Comparison of ENCODE assay signal across 27 cellular contexts in genomic region chr3:46993292-46993691, GRCh38. TPM values are rescaled to one million over a fixed set of nuclear protein-coding genes. Genes with fewer than 3 reads are reported as not detected.
DNase-seq lines count a peak whose midpoint lies in the region; ATAC-seq, FAIRE-seq and TF ChIP-seq lines count a peak whose summit lies in the region.
"Had no signal": no experiment of that assay in that cellular context is flagged by ENCODE, and none has a peak within 500 bp of the region (broad histone marks: within the 10 kb centered on the region; RNA-seq: fewer than 3 reads in every experiment).

No MANE protein-coding gene starts in this region.

- H3K27me3 ChIP-seq in right atrium auricular region: no peaks in the 10 kb centered on the region
- no peaks in the 10 kb centered on the region for H3K27me3 ChIP-seq in K562 (ENCODE audit: control insufficient read depth in 2 of 2, insufficient read depth in 2 of 2, low read length in 2 of 2)
- H3K27me3 ChIP-seq: BE2C, Peyer's patch, SJSA1 had no signal

- H3K36me3 ChIP-seq in right atrium auricular region: no peaks in the 10 kb centered on the region
- H3K36me3 ChIP-seq in HEK293 (ENCODE audit: control insufficient read depth in 2 of 2, insufficient read depth in 1 of 2, low read length in 2 of 2): peaks cover 0 to 46% of the 10 kb centered on the region in 2 experiments; a peak in 1 of 3 replicates
- peaks cover 94% of the 10 kb centered on the region for H3K36me3 ChIP-seq in K562 (ENCODE audit: control insufficient read depth, insufficient read depth, low read length)
- H3K36me3 ChIP-seq: BE2C, SJSA1 had no signal

- H3K4me2 ChIP-seq in K562 (ENCODE audit: insufficient read depth, low read length): no peak overlapping the region
- H3K4me2 ChIP-seq: A549 had no signal

- no peak for FAIRE-seq in K562 (lab: Jason Lieb, UNC)
- FAIRE-seq: A549, GM12891, HepG2 had no signal

- H3K9me1 ChIP-seq in K562 (ENCODE audit: control insufficient read depth, insufficient read depth, low read length): peaks cover 5% of the 10 kb centered on the region

- H3K9ac ChIP-seq in K562 (ENCODE audit: insufficient read depth in 1 of 2, low read depth in 2 of 2, low read length in 2 of 2): 0 out of 4 replicates have a peak overlapping the region, but pooled peaks of 1 of the 2 experiments have one; percentile 7
- H3K9ac ChIP-seq: GM23248 had no signal

- intact Hi-C loops in Right ventricle myocardium inferior (cut with DNase I) (no loop called here), K562 (cut with micrococcal nuclease) (loop anchor here (10.0 kb wide), 1 partner anchor 288 kb away; the partner anchor contains the start of gene TMIE)

- POLR2A ChIA-PET in HEK293 (lab: Yijun Ruan, JAX) (interaction anchor here (0.9 kb wide), 1 partner anchor 16 kb away, joined by 3 read pairs; the partner anchor contains the start of gene CCDC12), K562 (lab: Yijun Ruan, JAX) (interaction anchor here (0.6 to 1.8 kb wide), 12 partner anchors 9 to 256 kb away, joined by 3 to 7 read pairs (median 4); partner anchors contain the start of gene NBEAL2)

- H3K4me1 Mint-ChIP-seq in stimulated activated effector memory CD8-positive, alpha-beta T cell treated with anti-CD3 and anti-CD28 coated beads, Interleukin-12 subunit alpha, Interleukin-12 subunit beta, amount 100 ng/mL, for 72 hours: peaks cover 71% of the 10 kb centered on the region

- H2AFZ ChIP-seq in K562 (ENCODE audit: low read depth, low read length): no peak overlapping the region
- H2AFZ ChIP-seq: GM23248 had no signal

- H3K4me3 Mint-ChIP-seq in stimulated activated effector memory CD8-positive, alpha-beta T cell treated with anti-CD3 and anti-CD28 coated beads, Interleukin-12 subunit alpha, Interleukin-12 subunit beta, amount 100 ng/mL, for 72 hours: no peak overlapping the region
- H3K4me3 Mint-ChIP-seq: CD4-positive, alpha-beta T cell; H9 had no signal

- CTCF ChIA-PET in HEK293 (lab: Yijun Ruan, JAX): interaction anchor here (0.6 kb wide), 2 partner anchors 43 to 288 kb away, joined by 4 read pairs; no protein-coding TSS in a partner anchor
- CTCF ChIA-PET in K562 (lab: Yijun Ruan, JAX; ENCODE audit: low intra/inter-chr PET ratio): no interaction called here

- H3K4me1 ChIP-seq in right atrium auricular region: peaks cover 0 to 4% of the 10 kb centered on the region in 2 donors
- no peaks in the 10 kb centered on the region for H3K4me1 ChIP-seq in HEK293 (ENCODE audit: control insufficient read depth, insufficient read depth, low read length)
- peaks cover 17 to 58% of the 10 kb centered on the region in 2 experiments for H3K4me1 ChIP-seq in K562 (replicated peaks in 1 of 2; ENCODE audit: control insufficient read depth in 2 of 2, insufficient read depth in 2 of 2, low read length in 2 of 2)
- H3K4me1 ChIP-seq: BE2C had no signal

- H4K20me1 ChIP-seq in K562 (replicated peaks; ENCODE audit: control insufficient read depth, insufficient read depth, low read length): peaks cover 2% of the 10 kb centered on the region; the same call in 1 of the 2 replicates

- H3K36me3 Mint-ChIP-seq in stimulated activated effector memory CD8-positive, alpha-beta T cell treated with anti-CD3 and anti-CD28 coated beads, Interleukin-12 subunit alpha, Interleukin-12 subunit beta, amount 100 ng/mL, for 72 hours: peaks cover 58% of the 10 kb centered on the region

- no peak for TF ChIP-seq RAD21 in K562 (CRISPR knock-in tag; conservative IDR thresholded peaks at IDR 0.05 in 1 of 2, IDR thresholded peaks at IDR 0.05 in 1 of 2)

- H3K27ac ChIP-seq in right atrium auricular region (no peak overlapping the region), HEK293 (ENCODE audit: extremely low read depth, low read depth, low read length) (no peak overlapping the region), K562 (ENCODE audit: extremely low read depth, low read depth, low read length) (no peak overlapping the region)
- H3K27ac ChIP-seq: A549, GM23248, HL-60, Peyer's patch, SJSA1 had no signal

- H3K9me3 Mint-ChIP-seq in stimulated activated effector memory CD8-positive, alpha-beta T cell treated with anti-CD3 and anti-CD28 coated beads, Interleukin-12 subunit alpha, Interleukin-12 subunit beta, amount 100 ng/mL, for 72 hours: no peaks in the 10 kb centered on the region
- H3K9me3 Mint-ChIP-seq: CD4-positive, alpha-beta T cell; H9 had no signal

- no peaks in the 10 kb centered on the region for H3K9me3 ChIP-seq in right atrium auricular region
- H3K9me3 ChIP-seq in HEK293 (ENCODE audit: control insufficient read depth, insufficient read depth, low read depth, low read length): no peaks in the 10 kb centered on the region
- no peaks in the 10 kb centered on the region for H3K9me3 ChIP-seq in K562 (replicated peaks; ENCODE audit: control insufficient read depth, insufficient read depth, low read depth, low read length)
- H3K9me3 ChIP-seq: A549, BE2C, Peyer's patch, SJSA1 had no signal

- in situ Hi-C loops in K562 (cut with MboI): no loop called here

- no peak for ATAC-seq in Right ventricle myocardium inferior
- ATAC-seq in K562: no peak
- ATAC-seq in stimulated activated effector memory CD8-positive, alpha-beta T cell treated with anti-CD3 and anti-CD28 coated beads, Interleukin-12 subunit alpha, Interleukin-12 subunit beta, amount 100 ng/mL, for 72 hours: no peak
- no peak for ATAC-seq in GM18868 (IDR thresholded peaks at IDR 0.05; ENCODE audit: unreplicated experiment)
- ATAC-seq: A549, HepG2 had no signal

- TF ChIP-seq EP300 in K562 (IDR thresholded peaks at IDR 0.05; ENCODE audit: low read length): no peak

- 81% methylated on average over 2 of the region's 2 CpGs for WGBS in K562 (ENCODE audit: insufficient coverage, low coverage, missing lambda C conversion rate)

- peak overlapping the region; percentile 74 for H3K27ac Mint-ChIP-seq in stimulated activated effector memory CD8-positive, alpha-beta T cell treated with anti-CD3 and anti-CD28 coated beads, Interleukin-12 subunit alpha, Interleukin-12 subunit beta, amount 100 ng/mL, for 72 hours
- H3K27ac Mint-ChIP-seq: CD4-positive, alpha-beta T cell; H9 had no signal

- DNase-seq in Right ventricle myocardium inferior (ENCODE audit: missing footprints): peak; percentile 25
- DNase-seq in right atrium auricular region (ENCODE audit: low spot score): no peak
- no peak for DNase-seq in K562 (ENCODE audit: extremely low read depth in 1 of 4, low spot score in 3 of 4)
- DNase-seq in stimulated activated effector memory CD8-positive, alpha-beta T cell treated with anti-CD3 and anti-CD28 coated beads, Interleukin-12 subunit alpha, Interleukin-12 subunit beta, amount 100 ng/mL, for 72 hours (ENCODE audit: low spot score in 2 of 2): no peak
- DNase-seq in NCI-H2107 (lab: John Stamatoyannopoulos, UW): no peak
- DNase-seq in OCI-M1 (lab: John Stamatoyannopoulos, UW): no peak
- DNase-seq: BE2C, COR-L47, DMS79 treated with DMSO at 0.1 percent for 48 hours, GM23248, H9, KBM-7, NCI-H1092 treated with DMSO at 0.1 percent for 48 hours, NCI-H1436 treated with DMSO at 0.1 percent for 48 hours, NCI-H1930, NCI-H226, NCI-H510A treated with DMSO at 0.1 percent for 48 hours, NCI-H82, Peyer's patch had no signal

- H3K79me2 ChIP-seq in K562 (ENCODE audit: control insufficient read depth, insufficient read depth, low read length): peaks cover 19% of the 10 kb centered on the region

- BruUV-seq in K562 (replicated peaks; lab: Mats Ljungman, UMichigan): no TSS peak

- no peak overlapping the region for H3K4me3 ChIP-seq in right atrium auricular region
- no peak overlapping the region for H3K4me3 ChIP-seq in HEK293 (ENCODE audit: low read depth, low read length)
- H3K4me3 ChIP-seq in K562: no peak overlapping the region
- H3K4me3 ChIP-seq: A549, GM23248, Peyer's patch, SJSA1 had no signal

- TF ChIP-seq CTCF in right atrium auricular region (IDR thresholded peaks at IDR 0.05) (no peak), HEK293 (tag by site-specific recombination; IDR thresholded peaks at IDR 0.05) (no peak), K562 (IDR thresholded peaks at IDR 0.05 in 2 of 3, conservative IDR thresholded peaks at IDR 0.05 in 1 of 3; ENCODE audit: insufficient read depth in 2 of 3, low read depth in 1 of 3, low read length in 3 of 3) (no peak)

- 0 out of 2 replicates have a peak, but pooled peaks have one; percentile 34 for TF ChIP-seq POLR2A in K562 (conservative IDR thresholded peaks at IDR 0.05)

RNA-seq across cellular contexts. Expression of gene NBEAL2, which starts 13.8 kb away (rescaled TPM):
- 14.5 TPM for total RNA-seq in Right ventricle myocardium inferior
- 10 to 100 TPM in 1 of 2 donors, 1 to 10 TPM in 1; 7.5 to 15.3 TPM for total RNA-seq in right atrium auricular region
- 322 and 1,090 TPM in 2 replicates for total RNA-seq in K562 (2011; cell fraction: chromatin; rRNA removed; ENCODE audit: low replicate concordance)
- 555 and 597 TPM in 2 replicates for total RNA-seq in K562 (2011; cell fraction: nucleolus; rRNA removed)
- 365 and 370 TPM in 2 replicates for total RNA-seq in K562 (2011; cell fraction: nucleoplasm; rRNA removed)
- 41.3 and 45.2 TPM in 2 replicates for total RNA-seq in K562 (2014; rRNA removed)
- 12.3 and 16.0 TPM in 2 replicates for total RNA-seq in K562 (2014; rRNA removed; fragmentation: Illumina TruSeq; extraction: Trizol)
- total RNA-seq in K562 (2015; rRNA removed; fragmentation: Illumina TruSeq; extraction: Trizol): 23.7 and 23.9 TPM in 2 replicates
- total RNA-seq in K562 (2021): 89.3 and 114 TPM in 2 replicates
- 29.6 and 50.4 TPM in 2 replicates for polyA plus RNA-seq in K562 (2011; rRNA removed)
- 25.6 and 45.5 TPM in 2 replicates for polyA plus RNA-seq in K562 (2011; cell fraction: cytosol; rRNA removed)
- polyA plus RNA-seq in K562 (2011; cell fraction: nucleus; rRNA removed): 557 and 843 TPM in 2 replicates
- polyA plus RNA-seq in K562 (2012): 66.4 and 174 TPM in 2 replicates
- polyA plus RNA-seq in K562 (2014; fragmentation: Illumina TruSeq; extraction: Trizol): 46.4 and 62.1 TPM in 2 replicates
- under 1 TPM; 0.06 to 0.24 TPM for polyA plus RNA-seq in K562 (2014; fragmentation: Nextera tagmentation; extraction: Ambion mirVana)
- polyA plus RNA-seq in K562 (2014; rRNA removed): 67.5 and 85.5 TPM in 2 replicates
- polyA minus RNA-seq in K562 (2011; rRNA and poly(A)+ RNA removed): 8.6 and 16.8 TPM in 2 replicates
- polyA minus RNA-seq in K562 (2011; cell fraction: cytosol; rRNA and poly(A)+ RNA removed): 23.5 and 26.4 TPM in 2 replicates
- 104 and 118 TPM in 2 replicates for polyA minus RNA-seq in K562 (2011; cell fraction: nucleus; rRNA and poly(A)+ RNA removed)

RNA-seq across cellular contexts. Expression of gene CCDC12, which starts 16.7 kb away (rescaled TPM):
- 26.3 TPM for total RNA-seq in Right ventricle myocardium inferior
- 10 to 100 TPM; 27.5 to 38.6 TPM for total RNA-seq in right atrium auricular region
- total RNA-seq in K562 (2011; cell fraction: chromatin; rRNA removed; ENCODE audit: low replicate concordance): 140 and 232 TPM in 2 replicates
- 143 and 148 TPM in 2 replicates for total RNA-seq in K562 (2011; cell fraction: nucleolus; rRNA removed)
- total RNA-seq in K562 (2011; cell fraction: nucleoplasm; rRNA removed): 188 and 262 TPM in 2 replicates
- 99.0 and 101 TPM in 2 replicates for total RNA-seq in K562 (2014; rRNA removed)
- total RNA-seq in K562 (2014; rRNA removed; fragmentation: Illumina TruSeq; extraction: Trizol): 44.4 and 63.0 TPM in 2 replicates
- total RNA-seq in K562 (2015; rRNA removed; fragmentation: Illumina TruSeq; extraction: Trizol): 104 and 115 TPM in 2 replicates
- total RNA-seq in K562 (2021): 75.2 and 86.9 TPM in 2 replicates
- 47.8 and 54.0 TPM in 2 replicates for polyA plus RNA-seq in K562 (2011; rRNA removed)
- polyA plus RNA-seq in K562 (2011; cell fraction: cytosol; rRNA removed): 53.0 and 53.5 TPM in 2 replicates
- polyA plus RNA-seq in K562 (2011; cell fraction: nucleus; rRNA removed): 82.0 and 85.3 TPM in 2 replicates
- polyA plus RNA-seq in K562 (2012): 77.1 and 114 TPM in 2 replicates
- polyA plus RNA-seq in K562 (2014; fragmentation: Illumina TruSeq; extraction: Trizol): 105 and 127 TPM in 2 replicates
- 10 to 100 TPM in 1 of 2 experiments, 1 to 10 TPM in 1; 8.9 to 20.9 TPM for polyA plus RNA-seq in K562 (2014; fragmentation: Nextera tagmentation; extraction: Ambion mirVana)
- polyA plus RNA-seq in K562 (2014; rRNA removed): 100 and 201 TPM in 2 replicates
- polyA minus RNA-seq in K562 (2011; rRNA and poly(A)+ RNA removed): 50.3 and 53.4 TPM in 2 replicates
- 17.4 and 21.1 TPM in 2 replicates for polyA minus RNA-seq in K562 (2011; cell fraction: cytosol; rRNA and poly(A)+ RNA removed)
- 81.3 and 87.3 TPM in 2 replicates for polyA minus RNA-seq in K562 (2011; cell fraction: nucleus; rRNA and poly(A)+ RNA removed)
